In genomic region chr11:72840780-72841179, GRCh38 we compare ENCODE assay signal across 15 cellular contexts. TPM values are rescaled to one million over a fixed set of nuclear protein-coding genes. Genes with fewer than 3 reads are reported as not detected.
DNase-seq lines count a peak whose midpoint lies in the region; ATAC-seq and TF ChIP-seq lines count a peak whose summit lies in the region.
"Had no signal": no experiment of that assay in that cellular context is flagged by ENCODE, and none has a peak within 500 bp of the region (broad histone marks: within the 10 kb centered on the region; RNA-seq: fewer than 3 reads in every experiment).

No MANE protein-coding gene starts in this region.

- no peak overlapping the region for H3K4me3 Mint-ChIP-seq in activated T-helper 17 cell treated with anti-CD3 and anti-CD28 coated beads, Interleukin-2, amount 50 U/mL, for 72 hours
- H3K4me3 Mint-ChIP-seq: activated CD8-positive, alpha-beta memory T cell treated with anti-CD3 and anti-CD28 coated beads, Interleukin-2, amount 10 ng/mL, durations not matched to agents 7 days and 5 days; activated naive CD8-positive, alpha-beta T cell treated with anti-CD3 and anti-CD28 coated beads, Interleukin-2, amount 10 ng/mL, durations not matched to agents 7 days and 5 days; CD4-positive, CD25-positive, alpha-beta regulatory T cell; memory B cell had no signal

- H3K36me3 ChIP-seq in hepatocyte (replicated peaks; ENCODE audit: insufficient read depth, low read depth) (no peaks in the 10 kb centered on the region), aorta (ENCODE audit: control insufficient read depth in 1 of 2, insufficient read depth in 2 of 2, low read length in 1 of 2) (peaks cover 2 to 8% of the 10 kb centered on the region in 2 donors)

- no peak for ATAC-seq in aorta (ENCODE audit: low FRiP score)
- no peak for ATAC-seq in activated T-helper 17 cell treated with anti-CD3 and anti-CD28 coated beads, Interleukin-2, amount 50 U/mL, for 72 hours (replicated peaks)
- ATAC-seq: activated CD8-positive, alpha-beta memory T cell treated with anti-CD3 and anti-CD28 coated beads, Interleukin-2, amount 10 ng/mL, durations not matched to agents 7 days and 5 days; Right ventricle myocardium inferior had no signal

- peaks cover 61% of the 10 kb centered on the region for H3K36me3 Mint-ChIP-seq in activated T-helper 17 cell treated with anti-CD3 and anti-CD28 coated beads, Interleukin-2, amount 50 U/mL, for 72 hours (ENCODE audit: low read depth)

- TF ChIP-seq EP300 in Ishikawa (IDR thresholded peaks at IDR 0.05; ENCODE audit: borderline replicate concordance): no peak

- no peak for TF ChIP-seq CTCF in hepatocyte (IDR thresholded peaks at IDR 0.05; ENCODE audit: poor library complexity)

- no peak for TF ChIP-seq RAD21 in Ishikawa (IDR thresholded peaks at IDR 0.05; ENCODE audit: low read depth)

- peaks cover 6% of the 10 kb centered on the region for H3K4me1 Mint-ChIP-seq in activated T-helper 17 cell treated with anti-CD3 and anti-CD28 coated beads, Interleukin-2, amount 50 U/mL, for 72 hours

- H3K4me3 ChIP-seq in hepatocyte: no peak overlapping the region
- H3K4me3 ChIP-seq in aorta (ENCODE audit: low read length in 2 of 2): no peak overlapping the region

- H3K9me3 Mint-ChIP-seq in activated T-helper 17 cell treated with anti-CD3 and anti-CD28 coated beads, Interleukin-2, amount 50 U/mL, for 72 hours: no peaks in the 10 kb centered on the region
- H3K9me3 Mint-ChIP-seq: activated naive CD8-positive, alpha-beta T cell treated with anti-CD3 and anti-CD28 coated beads, Interleukin-2, amount 10 ng/mL, durations not matched to agents 7 days and 5 days; memory B cell had no signal

- H3K4me1 ChIP-seq in hepatocyte (ENCODE audit: insufficient read depth): peaks cover 9% of the 10 kb centered on the region
- H3K4me1 ChIP-seq in aorta (ENCODE audit: control insufficient read depth in 1 of 2, insufficient read depth in 2 of 2, low read length in 2 of 2): peaks cover 0 to 6% of the 10 kb centered on the region in 2 donors

- H3K9me3 ChIP-seq in hepatocyte (ENCODE audit: low read depth) (no peaks in the 10 kb centered on the region), aorta (ENCODE audit: control insufficient read depth, low read length) (no peaks in the 10 kb centered on the region)

- no peaks in the 10 kb centered on the region for H3K27me3 ChIP-seq in hepatocyte
- H3K27me3 ChIP-seq in aorta (ENCODE audit: control insufficient read depth in 1 of 2, insufficient read depth in 2 of 2, low read length in 1 of 2): no peaks in the 10 kb centered on the region

- H3K27ac ChIP-seq in hepatocyte (peak overlapping the region; percentile 1), aorta (ENCODE audit: low read depth in 1 of 2, low read length in 2 of 2) (no peak overlapping the region)

- intact Hi-C loops in aorta (cut with DNase I): no loop called here

- no peak overlapping the region for H3K27ac Mint-ChIP-seq in activated T-helper 17 cell treated with anti-CD3 and anti-CD28 coated beads, Interleukin-2, amount 50 U/mL, for 72 hours
- H3K27ac Mint-ChIP-seq: activated CD8-positive, alpha-beta memory T cell treated with anti-CD3 and anti-CD28 coated beads, Interleukin-2, amount 10 ng/mL, durations not matched to agents 7 days and 5 days; activated naive CD8-positive, alpha-beta T cell treated with anti-CD3 and anti-CD28 coated beads, Interleukin-2, amount 10 ng/mL, durations not matched to agents 7 days and 5 days had no signal

- DNase-seq in AG08396 (ENCODE audit: low spot score): peak; percentile 61
- peak; percentile 72 for DNase-seq in astrocyte of the hippocampus (ENCODE audit: low read depth, low spot score)
- DNase-seq in hepatocyte (ENCODE audit: low spot score): no peak
- no peak for DNase-seq in aorta
- no peak for DNase-seq in activated CD4-positive, alpha-beta T cell treated with anti-CD3 and anti-CD28 coated beads, Interleukin-2, amount 50 U/mL, for 1 hour
- no peak for DNase-seq in NCI-H2227 treated with DMSO at 0.1 percent for 48 hours (lab: John Stamatoyannopoulos, UW)
- DNase-seq: activated CD8-positive, alpha-beta memory T cell treated with anti-CD3 and anti-CD28 coated beads, Interleukin-2, amount 10 ng/mL, durations not matched to agents 7 days and 5 days; activated naive CD8-positive, alpha-beta T cell treated with anti-CD3 and anti-CD28 coated beads, Interleukin-2, amount 10 ng/mL, durations not matched to agents 7 days and 5 days; CD4-positive, CD25-positive, alpha-beta regulatory T cell; MM.1S; stimulated activated naive CD4-positive, alpha-beta T cell treated with Interleukin-2 at 50 U/mL for 16 hours had no signal

- WGBS in hepatocyte (ENCODE audit: low lambda C conversion rate, missing lambda C conversion rate): 81% methylated on average over 4 of the region's 4 CpGs
- WGBS in aorta, 2 donors: 92 to 96% methylated on average over 4 of the region's 4 CpGs

- no peaks in the 10 kb centered on the region for H4K20me1 ChIP-seq in hepatocyte (ENCODE audit: insufficient read depth, poor library complexity, severe bottlenecking)

- H3K79me2 ChIP-seq in hepatocyte: no peaks in the 10 kb centered on the region

- no peak overlapping the region for H3K4me2 ChIP-seq in hepatocyte

- H2AFZ ChIP-seq in hepatocyte: no peak overlapping the region

- H3K27me3 Mint-ChIP-seq in activated T-helper 17 cell treated with anti-CD3 and anti-CD28 coated beads, Interleukin-2, amount 50 U/mL, for 72 hours: no peaks in the 10 kb centered on the region
- H3K27me3 Mint-ChIP-seq: activated CD8-positive, alpha-beta memory T cell treated with anti-CD3 and anti-CD28 coated beads, Interleukin-2, amount 10 ng/mL, durations not matched to agents 7 days and 5 days; activated naive CD8-positive, alpha-beta T cell treated with anti-CD3 and anti-CD28 coated beads, Interleukin-2, amount 10 ng/mL, durations not matched to agents 7 days and 5 days; CD4-positive, CD25-positive, alpha-beta regulatory T cell; memory B cell had no signal

- no peaks in the 10 kb centered on the region for H3K9me2 ChIP-seq in hepatocyte (replicated peaks; ENCODE audit: insufficient read depth)

TF ChIP-seq in Ishikawa, 13 proteins besides CTCF, POLR2A, EP300 and RAD21:
- no peak for TF ChIP-seq ZBTB7A (IDR thresholded peaks at IDR 0.05; ENCODE audit: low read depth)
- no peak for TF ChIP-seq TCF12 (IDR thresholded peaks at IDR 0.05; ENCODE audit: low read depth)
- TF ChIP-seq TAF1 (IDR thresholded peaks at IDR 0.05; ENCODE audit: low read depth): no peak
- TF ChIP-seq CEBPB (IDR thresholded peaks at IDR 0.05): 0 out of 2 replicates have a peak, but pooled peaks have one; percentile 36

RNA-seq across cellular contexts. Expression of gene ATG16L2, which starts 26.6 kb away (rescaled TPM):
- total RNA-seq in hepatocyte (8.2 and 11.5 TPM in 2 replicates), aorta (10 to 100 TPM; 31.1 to 74.8 TPM)
- polyA plus RNA-seq in hepatocyte (20.3 and 27.6 TPM in 2 replicates), aorta (10 to 100 TPM in 1 of 2 donors, 1 to 10 TPM in 1; 4.9 to 47.7 TPM)
- total RNA-seq in activated T-helper 17 cell treated with anti-CD3 and anti-CD28 coated beads, Interleukin-2, amount 50 U/mL, for 72 hours: 100 to 1,000 TPM in 1 of 2 donors, 10 to 100 TPM in 1; 85.3 to 127 TPM

RNA-seq across cellular contexts. Expression of gene STARD10, which starts 46.9 kb away (rescaled TPM):
- total RNA-seq in hepatocyte: 290 and 390 TPM in 2 replicates
- 575 and 686 TPM in 2 replicates for polyA plus RNA-seq in hepatocyte
- 10 to 100 TPM; 17.7 to 30.7 TPM for total RNA-seq in aorta
- polyA plus RNA-seq in aorta: 100 to 1,000 TPM in 1 of 2 donors, 10 to 100 TPM in 1; 49.6 to 129 TPM
- total RNA-seq in activated T-helper 17 cell treated with anti-CD3 and anti-CD28 coated beads, Interleukin-2, amount 50 U/mL, for 72 hours: 10 to 100 TPM in 1 of 2 donors, 1 to 10 TPM in 1; 7.7 to 16.4 TPM

Comparison
In these comparisons a context has a peak if more than half of its experiments do, and no peak if none do; other contexts are left out.
1. DNase-seq: peak in AG08396 (single experiment) and astrocyte of the hippocampus (single experiment); none in hepatocyte (single experiment), aorta (0 of 2), activated CD4-positive, alpha-beta T cell treated with anti-CD3 and anti-CD28 coated beads, Interleukin-2, amount 50 U/mL, for 1 hour (single experiment) and NCI-H2227 treated with DMSO at 0.1 percent for 48 hours (single experiment).